ENCODE assay signal across 8 cellular contexts in genomic region chr15:64856429-64857145, GRCh38. TPM values are rescaled to one million over a fixed set of nuclear protein-coding genes. Genes with fewer than 3 reads are reported as not detected.
DNase-seq lines count a peak whose midpoint lies in the region; ATAC-seq and TF ChIP-seq lines count a peak whose summit lies in the region.

No MANE protein-coding gene starts in this region.

- H3K36me3 Mint-ChIP-seq in neural progenitor cell = peaks cover 7% of the 10 kb centered on the region

- peaks cover 23% of the 10 kb centered on the region for H3F3A ChIP-seq in neural progenitor cell (ENCODE audit: low read depth)

- H3K27me3 ChIP-seq in BE2C (no peaks in the 10 kb centered on the region), SJCRH30 (no peaks in the 10 kb centered on the region), fibroblast of lung (ENCODE audit: control insufficient read depth, insufficient read depth, low read length) (no peaks in the 10 kb centered on the region), neural progenitor cell (no peaks in the 10 kb centered on the region)

- H2AFZ ChIP-seq in fibroblast of lung (ENCODE audit: low read length) = no peak overlapping the region
- no peak overlapping the region for H2AFZ ChIP-seq in neural progenitor cell (replicated peaks)

- peak; percentile 59 for DNase-seq in BE2C
- peak; percentile 92 to 94 for DNase-seq in SJCRH30
- peak; percentile 72 to 95 for DNase-seq in fibroblast of lung (ENCODE audit: low read depth in 2 of 2)
- peak; percentile 64 for DNase-seq in neural progenitor cell (ENCODE audit: low spot score)
- no peak for DNase-seq in NCI-H446 (lab: John Stamatoyannopoulos, UW)
- no peak for DNase-seq in COLO668 (lab: John Stamatoyannopoulos, UW; ENCODE audit: unreplicated experiment)

- no peaks in the 10 kb centered on the region for H3K9me3 Mint-ChIP-seq in neural progenitor cell

- H3K4me1 ChIP-seq in BE2C (peaks cover 15% of the 10 kb centered on the region), SJCRH30 (peaks cover 32% of the 10 kb centered on the region), fibroblast of lung (ENCODE audit: control insufficient read depth, extremely low read depth, insufficient read depth, low read length) (peaks cover 65% of the 10 kb centered on the region), neural progenitor cell (peaks cover 41% of the 10 kb centered on the region)

- H3K9ac ChIP-seq in fibroblast of lung (ENCODE audit: insufficient read depth, low read length) (peak overlapping the region; percentile 13), neural progenitor cell (no peak overlapping the region)

- ATAC-seq in GM18907 (IDR thresholded peaks at IDR 0.05; ENCODE audit: unreplicated experiment) (no peak), HG02642 (IDR thresholded peaks at IDR 0.05; ENCODE audit: poor library complexity, unreplicated experiment) (no peak)

- peaks cover 6% of the 10 kb centered on the region; the same call in 1 of the 2 replicates for H3K36me3 ChIP-seq in BE2C
- peaks cover 37% of the 10 kb centered on the region for H3K36me3 ChIP-seq in SJCRH30
- peaks cover 49% of the 10 kb centered on the region for H3K36me3 ChIP-seq in fibroblast of lung (ENCODE audit: control insufficient read depth, insufficient read depth, low read length)
- H3K36me3 ChIP-seq in neural progenitor cell = no peaks in the 10 kb centered on the region

- no peaks in the 10 kb centered on the region for H4K20me1 ChIP-seq in fibroblast of lung (ENCODE audit: control insufficient read depth, extremely low read depth, insufficient read depth, low read length)
- peaks cover 46% of the 10 kb centered on the region for H4K20me1 ChIP-seq in neural progenitor cell (ENCODE audit: low read depth)

- peaks cover 38% of the 10 kb centered on the region for H3K4me1 Mint-ChIP-seq in neural progenitor cell

- peak overlapping the region; percentile 17 for H3K4me2 ChIP-seq in fibroblast of lung (ENCODE audit: extremely low read depth, insufficient read depth, low read length)
- peak overlapping the region; percentile 7 for H3K4me2 ChIP-seq in neural progenitor cell

- H3K4me3 ChIP-seq in BE2C (ENCODE audit: low read depth, low read length) (no peak overlapping the region), SJCRH30 (no peak overlapping the region), fibroblast of lung (replicated peaks in 1 of 4; ENCODE audit: control extremely low read depth in 1 of 4, insufficient read depth in 1 of 4, low read depth in 3 of 4, low read length in 4 of 4) (no peak overlapping the region), neural progenitor cell (peak overlapping the region; percentile 5)

- H3K27ac Mint-ChIP-seq in neural progenitor cell = peak overlapping the region; percentile 10

- H3K27ac ChIP-seq in SJCRH30 (peak overlapping the region; percentile 95), fibroblast of lung (ENCODE audit: insufficient read depth, low read length) (peak overlapping the region; percentile 83), neural progenitor cell (peak overlapping the region; percentile 48)

- H3K27me3 Mint-ChIP-seq in neural progenitor cell (ENCODE audit: insufficient read depth, low read depth) = no peaks in the 10 kb centered on the region

- H3K79me2 ChIP-seq in fibroblast of lung (ENCODE audit: control insufficient read depth, insufficient read depth, low read length) (peaks cover 73% of the 10 kb centered on the region), neural progenitor cell (ENCODE audit: low read depth) (peaks cover 36% of the 10 kb centered on the region)

- TF ChIP-seq CTCF in BE2C (IDR thresholded peaks at IDR 0.05; ENCODE audit: low read depth, low read length) (no peak), fibroblast of lung (conservative IDR thresholded peaks at IDR 0.05 in 1 of 2, IDR thresholded peaks at IDR 0.05 in 1 of 2; ENCODE audit: low read depth in 1 of 2, low read length in 2 of 2) (peak in 1 of 2 donors; percentile 37), neural progenitor cell (IDR thresholded peaks at IDR 0.05) (no peak)

- no peaks in the 10 kb centered on the region for H3K9me3 ChIP-seq in BE2C
- H3K9me3 ChIP-seq in SJCRH30 (replicated peaks) = no peaks in the 10 kb centered on the region
- H3K9me3 ChIP-seq in fibroblast of lung (ENCODE audit: control insufficient read depth, insufficient read depth, low read depth, low read length) = no peaks in the 10 kb centered on the region
- no peaks in the 10 kb centered on the region for H3K9me3 ChIP-seq in neural progenitor cell (ENCODE audit: low read depth)

- H3K4me3 Mint-ChIP-seq in neural progenitor cell = no peak overlapping the region

RNA-seq across cellular contexts. Expression of gene PLEKHO2, which starts 14.9 kb away (rescaled TPM):
- 7.2 TPM for polyA plus RNA-seq in BE2C (2012; ENCODE audit: insufficient read depth, insufficient read length, low read depth)
- total RNA-seq in SJCRH30 (2014; rRNA removed; shearing (Covaris generic)) = 26.7 and 28.5 TPM in 2 replicates
- total RNA-seq in fibroblast of lung = 70.1 and 163 TPM in 2 replicates
- polyA plus RNA-seq in fibroblast of lung = 39.2 and 78.6 TPM in 2 replicates
- polyA plus RNA-seq in fibroblast of lung (2012) = 50.1 and 100 TPM in 2 replicates
- polyA minus RNA-seq in fibroblast of lung (ENCODE audit: low replicate concordance) = 85.7 and 150 TPM in 2 replicates
- total RNA-seq in neural progenitor cell (ENCODE audit: low replicate concordance) = 7.7 and 15.7 TPM in 2 replicates

RNA-seq across cellular contexts. Expression of gene PIF1, which starts 31.1 kb away (rescaled TPM):
- 4.6 TPM for polyA plus RNA-seq in BE2C (2012; ENCODE audit: insufficient read depth, insufficient read length, low read depth)
- total RNA-seq in SJCRH30 (2014; rRNA removed; shearing (Covaris generic)) = 21.6 and 22.3 TPM in 2 replicates
- 3.1 and 9.4 TPM in 2 replicates for total RNA-seq in fibroblast of lung
- 5.1 and 5.2 TPM in 2 replicates for polyA plus RNA-seq in fibroblast of lung
- 5.1 and 6.2 TPM in 2 replicates for polyA plus RNA-seq in fibroblast of lung (2012)
- 5.8 and 16.8 TPM in 2 replicates for polyA minus RNA-seq in fibroblast of lung (ENCODE audit: low replicate concordance)
- total RNA-seq in neural progenitor cell (ENCODE audit: low replicate concordance) = 50.8 and 111 TPM in 2 replicates

RNA-seq across cellular contexts. Expression of gene ANKDD1A, which starts 55.1 kb away (rescaled TPM):
- polyA plus RNA-seq in BE2C (2012; ENCODE audit: insufficient read depth, insufficient read length, low read depth) = 11.4 TPM
- 5.0 and 5.6 TPM in 2 replicates for total RNA-seq in SJCRH30 (2014; rRNA removed; shearing (Covaris generic))
- total RNA-seq in fibroblast of lung = 6.7 and 13.2 TPM in 2 replicates
- polyA plus RNA-seq in fibroblast of lung = 3.2 and 8.2 TPM in 2 replicates
- 3.3 and 7.8 TPM in 2 replicates for polyA plus RNA-seq in fibroblast of lung (2012)
- 10.6 and 14.5 TPM in 2 replicates for polyA minus RNA-seq in fibroblast of lung (ENCODE audit: low replicate concordance)
- 6.1 and 7.1 TPM in 2 replicates for total RNA-seq in neural progenitor cell (ENCODE audit: low replicate concordance)

Comparison
In these comparisons a context has a peak if more than half of its experiments do, and no peak if none do; other contexts are left out.
1. DNase-seq: peak in BE2C (single experiment), SJCRH30 (2 of 2), fibroblast of lung (2 of 2) and neural progenitor cell (single experiment); none in NCI-H446 (0 of 2) and COLO668 (single experiment).
2. Peak in every context shown above with its lines, with median percentiles within 50 percentile points of each other: H3K27ac ChIP-seq.